Comparison of ENCODE assay signal across 18 cellular contexts in the genomic region with DNA sequence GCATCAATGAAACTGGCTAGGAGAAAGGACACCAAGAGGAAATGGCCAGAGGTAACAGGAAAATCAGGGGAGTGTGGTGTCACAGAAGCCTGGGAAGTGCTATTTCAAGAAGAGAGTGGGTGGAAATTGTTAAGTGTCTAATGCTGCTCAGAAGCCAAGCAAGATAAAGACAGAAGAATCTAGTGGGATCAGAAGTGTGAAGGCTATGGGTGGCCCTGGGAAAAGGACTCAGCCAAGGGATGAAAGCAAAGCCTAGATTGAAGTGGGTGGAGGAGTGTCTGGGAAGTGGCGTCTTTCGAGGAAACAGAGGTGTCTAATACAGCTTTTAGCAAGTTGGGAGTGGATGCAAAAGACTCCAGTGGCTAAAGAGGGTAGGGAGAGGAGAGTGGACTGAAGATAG. TPM values are rescaled to one million over a fixed set of nuclear protein-coding genes. Genes with fewer than 3 reads are reported as not detected.
"Had no signal": no experiment of that assay in that cellular context is flagged by ENCODE, and none has a peak within 500 bp of the region (broad histone marks: within the 10 kb centered on the region; RNA-seq: fewer than 3 reads in every experiment).

No MANE protein-coding gene starts in this region.

- H3K9ac ChIP-seq: parathyroid adenoma had no signal

- DNase-seq: activated CD4-positive, alpha-beta memory T cell treated with anti-CD3 and anti-CD28 coated beads for 36 hours; activated gamma-delta T cell; activated T-cell treated with anti-CD3 and anti-CD28 coated beads, Interleukin-2, amount 50 U/mL, for 48 hours; adrenal gland; effector memory CD8-positive, alpha-beta T cell; hippocampal formation; naive thymus-derived CD4-positive, alpha-beta T cell; retina; small intestine; thyroid gland had no signal

- H3K27me3 Mint-ChIP-seq: activated CD4-positive, alpha-beta memory T cell treated with anti-CD3 and anti-CD28 coated beads for 36 hours; dendritic cell treated with granulocyte-macrophage colony-stimulating factor and Interleukin-4, amounts not matched to agents 40 ng/mL and 50 ng/mL, for 4 days; effector memory CD8-positive, alpha-beta T cell; naive thymus-derived CD4-positive, alpha-beta T cell had no signal

- H3K9me3 ChIP-seq: adrenal gland, thyroid gland, vagina had no signal

- H3K4me1 ChIP-seq: thyroid gland had no signal

- H3K9me3 Mint-ChIP-seq: activated CD4-positive, alpha-beta memory T cell treated with anti-CD3 and anti-CD28 coated beads for 36 hours; dendritic cell treated with granulocyte-macrophage colony-stimulating factor and Interleukin-4, amounts not matched to agents 40 ng/mL and 50 ng/mL, for 4 days; effector memory CD8-positive, alpha-beta T cell; naive thymus-derived CD4-positive, alpha-beta T cell; T-helper 1 cell treated with Interleukin-12 subunit alpha and Interleukin-12 subunit beta and Interleukin-4 antibody, amounts not matched to agents 30 μg/mL and 1 μg/mL, for 36 hours had no signal

- H3K27ac Mint-ChIP-seq: activated CD4-positive, alpha-beta memory T cell treated with anti-CD3 and anti-CD28 coated beads for 36 hours; dendritic cell treated with granulocyte-macrophage colony-stimulating factor and Interleukin-4, amounts not matched to agents 40 ng/mL and 50 ng/mL, for 4 days; T-helper 1 cell treated with Interleukin-12 subunit alpha and Interleukin-12 subunit beta and Interleukin-4 antibody, amounts not matched to agents 30 μg/mL and 1 μg/mL, for 36 hours had no signal

- H2AFZ ChIP-seq: parathyroid adenoma had no signal

- H3K4me3 ChIP-seq: adrenal gland, thyroid gland, vagina had no signal

- H3K79me2 ChIP-seq: parathyroid adenoma had no signal

- H3K27me3 ChIP-seq: adrenal gland, thyroid gland, vagina had no signal

- ATAC-seq: activated CD4-positive, CD25-positive, alpha-beta regulatory T cell treated with anti-CD3 and anti-CD28 coated beads, Interleukin-2, amount 50 U/mL, for 24 hours; effector memory CD8-positive, alpha-beta T cell; naive thymus-derived CD4-positive, alpha-beta T cell had no signal

- H3K27ac ChIP-seq: adrenal gland, parathyroid adenoma, thyroid gland, vagina had no signal

- H3K4me3 Mint-ChIP-seq: activated CD4-positive, alpha-beta memory T cell treated with anti-CD3 and anti-CD28 coated beads for 36 hours; dendritic cell treated with granulocyte-macrophage colony-stimulating factor and Interleukin-4, amounts not matched to agents 40 ng/mL and 50 ng/mL, for 4 days; effector memory CD8-positive, alpha-beta T cell; naive thymus-derived CD4-positive, alpha-beta T cell; T-helper 1 cell treated with Interleukin-12 subunit alpha and Interleukin-12 subunit beta and Interleukin-4 antibody, amounts not matched to agents 30 μg/mL and 1 μg/mL, for 36 hours had no signal

RNA-seq across cellular contexts. Expression of a gene that starts 13.4 kb away (rescaled TPM):
- total RNA-seq: activated CD4-positive, alpha-beta memory T cell treated with anti-CD3 and anti-CD28 coated beads for 36 hours; epithelial cell of proximal tubule; kidney epithelial cell; mammary epithelial cell; naive thymus-derived CD4-positive, alpha-beta T cell; thyroid gland; vagina had no signal
- polyA plus RNA-seq: adrenal gland, small intestine had no signal
